In genomic region chr7:129434846-129435318, GRCh38 we compare ENCODE assay signal across 8 cellular contexts. TPM values are rescaled to one million over a fixed set of nuclear protein-coding genes. Genes with fewer than 3 reads are reported as not detected.
A peak's percentile ranks its signal among the peaks of the same experiment; 100 is the strongest.
DNase-seq lines count a peak whose midpoint lies in the region; ATAC-seq and TF ChIP-seq lines count a peak whose summit lies in the region.

No MANE protein-coding gene starts in this region.

- H3K27ac ChIP-seq in DOHH2 (ENCODE audit: low read depth, low read length) (no peak overlapping the region), right cardiac atrium (ENCODE audit: low read length) (no peak overlapping the region), gastrocnemius medialis (peak overlapping the region; percentile 86 to 92 (median 88))

- H4K20me1 ChIP-seq in DOHH2 (ENCODE audit: control insufficient read depth, insufficient read depth, low read depth, low read length) = no peaks in the 10 kb centered on the region

- no peak for TF ChIP-seq CTCF in DOHH2 (IDR thresholded peaks at IDR 0.05; ENCODE audit: low read depth, low read length, poor library complexity, severe bottlenecking)
- TF ChIP-seq CTCF in gastrocnemius medialis (IDR thresholded peaks at IDR 0.05 in 4 of 5, conservative IDR thresholded peaks at IDR 0.05 in 1 of 5) = no peak

- H3K4me2 ChIP-seq in DOHH2 (ENCODE audit: low read length) = peak overlapping the region; percentile 81

- intact Hi-C loops in right cardiac atrium (cut with DNase I) = no loop called here
- intact Hi-C loops in gastrocnemius medialis (cut with DNase I; ENCODE audit: low total_unique reads) = loop anchor here (2.0 kb wide), 1 partner anchor 44 kb away; no protein-coding TSS in a partner anchor

- H3K4me3 ChIP-seq in DOHH2 (ENCODE audit: low read length) (peak overlapping the region; percentile 84), right cardiac atrium (ENCODE audit: low read length) (peak overlapping the region; percentile 78), gastrocnemius medialis (peak overlapping the region; percentile 74 to 89 (median 80))

- WGBS in right cardiac atrium = under 1% methylated on average over 25 of the region's 25 CpGs

- no peaks in the 10 kb centered on the region for H3K9me3 ChIP-seq in DOHH2 (ENCODE audit: control insufficient read depth, insufficient read depth, low read length)
- H3K9me3 ChIP-seq in right cardiac atrium (ENCODE audit: control insufficient read depth, low read length) = no peaks in the 10 kb centered on the region
- H3K9me3 ChIP-seq in gastrocnemius medialis = no peaks in the 10 kb centered on the region

- ATAC-seq in activated naive CD4-positive, alpha-beta T cell treated with anti-CD3 and anti-CD28 coated beads, Interleukin-2, amount 50 U/mL, for 72 hours = no peak
- ATAC-seq in right cardiac atrium (peak; percentile 23 to 38), gastrocnemius medialis (peak; percentile 10 to 17), HG03045 (IDR thresholded peaks at IDR 0.05; ENCODE audit: unreplicated experiment) (no peak), HG02798 (IDR thresholded peaks at IDR 0.05; ENCODE audit: poor library complexity, unreplicated experiment) (no peak)
- ATAC-seq in activated CD4-positive, CD25-positive, alpha-beta regulatory T cell treated with anti-CD3 and anti-CD28 coated beads, Interleukin-2, amount 50 U/mL, for 24 hours = no peak

- in situ Hi-C loops in KBM-7 (cut with MboI; ENCODE audit: low pct_unique_long_range_greater_than_20kb, low sequenced_read_pairs) (no loop called here), gastrocnemius medialis (cut with MboI; ENCODE audit: low sequenced_read_pairs in 4 of 4) (no loop called here)

- peaks cover 5% of the 10 kb centered on the region; the same call in 1 of the 2 replicates for H3K79me2 ChIP-seq in DOHH2 (ENCODE audit: control insufficient read depth, low read length)

- H3K9me3 Mint-ChIP-seq in activated naive CD4-positive, alpha-beta T cell treated with anti-CD3 and anti-CD28 coated beads, Interleukin-2, amount 50 U/mL, for 72 hours = no peaks in the 10 kb centered on the region

- H3K27me3 ChIP-seq in DOHH2 (ENCODE audit: control insufficient read depth, low read length) (peaks cover 3% of the 10 kb centered on the region; the same call in 1 of the 2 replicates), right cardiac atrium (ENCODE audit: control insufficient read depth, insufficient read depth) (no peaks in the 10 kb centered on the region), gastrocnemius medialis (no peaks in the 10 kb centered on the region)

- H3F3A ChIP-seq in DOHH2 (ENCODE audit: control insufficient read depth, insufficient read depth) = no peaks in the 10 kb centered on the region

- TF ChIP-seq POLR2A in gastrocnemius medialis (IDR thresholded peaks at IDR 0.05) = no peak

- H3K36me3 Mint-ChIP-seq in activated naive CD4-positive, alpha-beta T cell treated with anti-CD3 and anti-CD28 coated beads, Interleukin-2, amount 50 U/mL, for 72 hours = peaks cover 22 to 31% of the 10 kb centered on the region in 2 donors

- H3K36me3 ChIP-seq in DOHH2 (ENCODE audit: control insufficient read depth, low read length) (no peaks in the 10 kb centered on the region), gastrocnemius medialis (no peaks in the 10 kb centered on the region)

- no peaks in the 10 kb centered on the region for H3K9me2 ChIP-seq in DOHH2 (replicated peaks; ENCODE audit: control insufficient read depth, low read length)

- peak overlapping the region; percentile 94 to 98 for H3K27ac Mint-ChIP-seq in activated naive CD4-positive, alpha-beta T cell treated with anti-CD3 and anti-CD28 coated beads, Interleukin-2, amount 50 U/mL, for 72 hours

- DNase-seq in KBM-7 (peak; percentile 37), right cardiac atrium (peak; percentile 11 to 42 (median 34)), gastrocnemius medialis (no peak)
- DNase-seq in activated naive CD4-positive, alpha-beta T cell treated with anti-CD3 and anti-CD28 coated beads, Interleukin-2, amount 50 U/mL, for 72 hours (ENCODE audit: low spot score in 2 of 2) = no peak

- H3K4me1 ChIP-seq in DOHH2 (ENCODE audit: control insufficient read depth, low read length) (peaks cover 19% of the 10 kb centered on the region), right cardiac atrium (ENCODE audit: control insufficient read depth, insufficient read depth, low read length) (no peaks in the 10 kb centered on the region), gastrocnemius medialis (peaks cover 18 to 44% of the 10 kb centered on the region in 2 donors)

RNA-seq across cellular contexts. Expression of gene STRIP2, which starts 0.7 kb away (rescaled TPM):
- total RNA-seq in activated naive CD4-positive, alpha-beta T cell treated with anti-CD3 and anti-CD28 coated beads, Interleukin-2, amount 50 U/mL, for 72 hours = 100 to 1,000 TPM in 1 of 2 donors, 10 to 100 TPM in 1; 49.2 to 120 TPM
- total RNA-seq in right cardiac atrium (10 to 100 TPM in 3 of 4 donors, 1 to 10 TPM in 1; 9.5 to 16.7 (median 13.8) TPM), gastrocnemius medialis (10 to 100 TPM; 14.3 to 43.9 (median 24.7) TPM)
- polyA plus RNA-seq in right cardiac atrium = 7.1 TPM

Comparison
In these comparisons a context has a peak if more than half of its experiments do, and no peak if none do; other contexts are left out.
1. H3K27ac ChIP-seq: peak in gastrocnemius medialis (4 of 4); none in DOHH2 (single experiment) and right cardiac atrium (single experiment).
2. DNase-seq: peak in KBM-7 (single experiment) and right cardiac atrium (3 of 3); none in activated naive CD4-positive, alpha-beta T cell treated with anti-CD3 and anti-CD28 coated beads, Interleukin-2, amount 50 U/mL, for 72 hours (0 of 2) and gastrocnemius medialis (0 of 2).
3. ATAC-seq: peak in right cardiac atrium (2 of 2) and gastrocnemius medialis (2 of 2); none in activated naive CD4-positive, alpha-beta T cell treated with anti-CD3 and anti-CD28 coated beads, Interleukin-2, amount 50 U/mL, for 72 hours (0 of 2), HG03045 (single experiment), HG02798 (single experiment) and activated CD4-positive, CD25-positive, alpha-beta regulatory T cell treated with anti-CD3 and anti-CD28 coated beads, Interleukin-2, amount 50 U/mL, for 24 hours (0 of 2).
4. Peak in every context shown above with its lines, with median percentiles within 50 percentile points of each other: H3K4me3 ChIP-seq.